In genomic region chr3:23856286-23856685, GRCh38 we compare ENCODE assay signal across 19 cellular contexts. TPM values are rescaled to one million over a fixed set of nuclear protein-coding genes. Genes with fewer than 3 reads are reported as not detected.
DNase-seq lines count a peak whose midpoint lies in the region; ATAC-seq and TF ChIP-seq lines count a peak whose summit lies in the region.
"Had no signal": no experiment of that assay in that cellular context is flagged by ENCODE, and none has a peak within 500 bp of the region (broad histone marks: within the 10 kb centered on the region; RNA-seq: fewer than 3 reads in every experiment).

No MANE protein-coding gene starts in this region.

- H3F3A ChIP-seq in DOHH2 (ENCODE audit: control insufficient read depth, insufficient read depth) = peaks cover 8% of the 10 kb centered on the region
- H3F3A ChIP-seq in neural progenitor cell (ENCODE audit: low read depth) = peaks cover 6% of the 10 kb centered on the region

- peaks cover 18% of the 10 kb centered on the region for H3K9me3 Mint-ChIP-seq in neural progenitor cell

- H3K9me3 ChIP-seq in DOHH2 (ENCODE audit: control insufficient read depth, insufficient read depth, low read length) (no peaks in the 10 kb centered on the region), OCI-LY3 (ENCODE audit: insufficient read depth, low read length) (no peaks in the 10 kb centered on the region), neural progenitor cell (ENCODE audit: low read depth) (no peaks in the 10 kb centered on the region)
- H3K9me3 ChIP-seq: colonic mucosa, left lung, SJCRH30 had no signal

- H3K4me2 ChIP-seq in DOHH2 (ENCODE audit: low read length) = peak overlapping the region; percentile 63
- peak overlapping the region; percentile 71 for H3K4me2 ChIP-seq in OCI-LY3 (ENCODE audit: low read length)
- peak overlapping the region; percentile 19 for H3K4me2 ChIP-seq in neural progenitor cell

- H3K9ac ChIP-seq in OCI-LY3 (ENCODE audit: low read length) = no peak overlapping the region
- H3K9ac ChIP-seq in neural progenitor cell = no peak overlapping the region

- H3K36me3 Mint-ChIP-seq in neural progenitor cell = peaks cover 32% of the 10 kb centered on the region

- DNase-seq in choroid plexus epithelial cell (ENCODE audit: low read depth) (peak; percentile 83), neural progenitor cell (ENCODE audit: low spot score) (no peak), midbrain (lab: John Stamatoyannopoulos, UW) (no peak), NOMO-1 (lab: John Stamatoyannopoulos, UW; ENCODE audit: unreplicated experiment in 2 of 2) (no peak)
- DNase-seq: activated CD4-positive, alpha-beta T cell treated with anti-CD3 and anti-CD28 coated beads, Interleukin-2, amount 50 U/mL, for 48 hours; activated T-cell treated with anti-CD3 and anti-CD28 coated beads, Interleukin-2, amount 50 U/mL, for 72 hours; colonic mucosa; erythroblast; GOT3; hypothalamus; left lung; naive thymus-derived CD8-positive, alpha-beta T cell; right cardiac atrium had no signal

- H3K27me3 Mint-ChIP-seq in neural progenitor cell (ENCODE audit: insufficient read depth, low read depth) = peaks cover 2% of the 10 kb centered on the region
- H3K27me3 Mint-ChIP-seq: naive thymus-derived CD8-positive, alpha-beta T cell had no signal

- H3K27ac ChIP-seq in DOHH2 (ENCODE audit: low read depth, low read length) (no peak overlapping the region), OCI-LY3 (ENCODE audit: low read length) (no peak overlapping the region), neural progenitor cell (no peak overlapping the region)
- H3K27ac ChIP-seq: colonic mucosa, SJCRH30 had no signal

- TF ChIP-seq CTCF in DOHH2 (IDR thresholded peaks at IDR 0.05; ENCODE audit: low read depth, low read length, poor library complexity, severe bottlenecking) (no peak), OCI-LY3 (IDR thresholded peaks at IDR 0.05; ENCODE audit: low read depth, low read length) (no peak), choroid plexus epithelial cell (conservative IDR thresholded peaks at IDR 0.05; ENCODE audit: low read depth, low read length) (no peak), neural progenitor cell (IDR thresholded peaks at IDR 0.05) (no peak)

- no peak overlapping the region for H3K4me3 ChIP-seq in DOHH2 (ENCODE audit: low read length)
- H3K4me3 ChIP-seq in OCI-LY3 (ENCODE audit: low read length) = peak overlapping the region; percentile 30; the same call in 1 of the 2 replicates
- H3K4me3 ChIP-seq in choroid plexus epithelial cell (ENCODE audit: low read depth, low read length) = no peak overlapping the region
- H3K4me3 ChIP-seq in neural progenitor cell = no peak overlapping the region
- H3K4me3 ChIP-seq: colonic mucosa, left lung, SJCRH30 had no signal

- no peaks in the 10 kb centered on the region for H3K9me2 ChIP-seq in DOHH2 (replicated peaks; ENCODE audit: control insufficient read depth, low read length)

- H4K20me1 ChIP-seq in DOHH2 (ENCODE audit: control insufficient read depth, insufficient read depth, low read depth, low read length) (peaks cover 23% of the 10 kb centered on the region; the same call in 1 of the 2 replicates), OCI-LY3 (ENCODE audit: insufficient read depth, low read length) (peaks cover 73% of the 10 kb centered on the region), neural progenitor cell (ENCODE audit: low read depth) (peaks cover 74% of the 10 kb centered on the region)

- H3K4me1 ChIP-seq in DOHH2 (ENCODE audit: control insufficient read depth, low read length) = peaks cover 34% of the 10 kb centered on the region
- peaks cover 20% of the 10 kb centered on the region for H3K4me1 ChIP-seq in OCI-LY3 (ENCODE audit: low read length)
- H3K4me1 ChIP-seq in neural progenitor cell = peaks cover 14% of the 10 kb centered on the region
- H3K4me1 ChIP-seq: colonic mucosa had no signal

- peaks cover 9% of the 10 kb centered on the region for H3K4me1 Mint-ChIP-seq in neural progenitor cell

- H3K79me2 ChIP-seq in DOHH2 (ENCODE audit: control insufficient read depth, low read length) (peaks cover 51% of the 10 kb centered on the region), OCI-LY3 (ENCODE audit: low read length) (peaks cover 50% of the 10 kb centered on the region), neural progenitor cell (ENCODE audit: low read depth) (peaks cover 100% of the 10 kb centered on the region)

- H3K27me3 ChIP-seq in DOHH2 (ENCODE audit: control insufficient read depth, low read length) = no peaks in the 10 kb centered on the region
- no peaks in the 10 kb centered on the region for H3K27me3 ChIP-seq in OCI-LY3 (ENCODE audit: low read depth, low read length)
- H3K27me3 ChIP-seq in neural progenitor cell = no peaks in the 10 kb centered on the region
- H3K27me3 ChIP-seq: colonic mucosa, left lung, SJCRH30 had no signal

- H3K36me3 ChIP-seq in DOHH2 (ENCODE audit: control insufficient read depth, low read length) = no peaks in the 10 kb centered on the region
- H3K36me3 ChIP-seq in OCI-LY3 (replicated peaks; ENCODE audit: low read depth, low read length) = peaks cover 7% of the 10 kb centered on the region
- H3K36me3 ChIP-seq in neural progenitor cell = peaks cover 3% of the 10 kb centered on the region
- H3K36me3 ChIP-seq: colonic mucosa had no signal

- H2AFZ ChIP-seq in OCI-LY3 (ENCODE audit: low read depth, low read length) (no peak overlapping the region), neural progenitor cell (replicated peaks) (no peak overlapping the region)

- no peak overlapping the region for H3K27ac Mint-ChIP-seq in neural progenitor cell
- H3K27ac Mint-ChIP-seq: activated T-cell treated with anti-CD3 and anti-CD28 coated beads, Interleukin-2, amount 50 U/mL, for 72 hours had no signal

- no peak for ATAC-seq in HG02759 (IDR thresholded peaks at IDR 0.05; ENCODE audit: unreplicated experiment)
- ATAC-seq in GM21390 (IDR thresholded peaks at IDR 0.05; ENCODE audit: unreplicated experiment) = no peak
- ATAC-seq: activated T-cell treated with anti-CD3 and anti-CD28 coated beads, Interleukin-2, amount 50 U/mL, for 72 hours; naive thymus-derived CD8-positive, alpha-beta T cell; right cardiac atrium; stimulated activated effector memory CD8-positive, alpha-beta T cell treated with anti-CD3 and anti-CD28 coated beads, Interleukin-12 subunit alpha, Interleukin-12 subunit beta, amount 100 ng/mL, for 72 hours had no signal

- H3K4me3 Mint-ChIP-seq in neural progenitor cell = no peak overlapping the region
- H3K4me3 Mint-ChIP-seq: activated T-cell treated with anti-CD3 and anti-CD28 coated beads, Interleukin-2, amount 50 U/mL, for 72 hours; stimulated activated effector memory CD8-positive, alpha-beta T cell treated with anti-CD3 and anti-CD28 coated beads, Interleukin-12 subunit alpha, Interleukin-12 subunit beta, amount 100 ng/mL, for 72 hours had no signal

RNA-seq across cellular contexts. Expression of gene UBE2E1, which starts 50.5 kb away (rescaled TPM):
- total RNA-seq in neural progenitor cell (ENCODE audit: low replicate concordance) = 376 and 391 TPM in 2 replicates

Comparison
In these comparisons a context has a peak if more than half of its experiments do, and no peak if none do; other contexts are left out.
1. H3K4me2 ChIP-seq: peak in every context shown above with its lines; median percentile 71 in OCI-LY3; 63 in DOHH2; 19 in neural progenitor cell.